ENCODE assay signal across 10 cellular contexts in genomic region chr9:98899399-98900056, GRCh38. TPM values are rescaled to one million over a fixed set of nuclear protein-coding genes. Genes with fewer than 3 reads are reported as not detected.
DNase-seq lines count a peak whose midpoint lies in the region; ATAC-seq, FAIRE-seq and TF ChIP-seq lines count a peak whose summit lies in the region.
"Had no signal": no experiment of that assay in that cellular context is flagged by ENCODE, and none has a peak within 500 bp of the region (broad histone marks: within the 10 kb centered on the region; RNA-seq: fewer than 3 reads in every experiment).

No MANE protein-coding gene starts in this region.

- H3K9me3 ChIP-seq in kidney (ENCODE audit: control insufficient read depth in 1 of 2, low read length in 2 of 2): no peaks in the 10 kb centered on the region

- peaks cover 0 to 2% of the 10 kb centered on the region in 2 donors for H3K4me1 ChIP-seq in kidney (ENCODE audit: control insufficient read depth in 1 of 2, insufficient read depth in 1 of 2, low read depth in 1 of 2, low read length in 2 of 2)

- in situ Hi-C loops in KBM-7 (cut with MboI; ENCODE audit: low pct_unique_long_range_greater_than_20kb, low sequenced_read_pairs) (no loop called here), astrocyte of the cerebellum (cut with HindIII; ENCODE audit: low sequenced_read_pairs) (no loop called here)

- intact Hi-C loops in kidney (cut with DNase I): no loop called here

- no peak for FAIRE-seq in kidney (lab: Jason Lieb, UNC)

- ATAC-seq in GM19463 (IDR thresholded peaks at IDR 0.05; ENCODE audit: unreplicated experiment): no peak
- no peak for ATAC-seq in GM21390 (IDR thresholded peaks at IDR 0.05; ENCODE audit: unreplicated experiment)
- no peak for ATAC-seq in HG03521 (IDR thresholded peaks at IDR 0.05; ENCODE audit: unreplicated experiment)

- DNase-seq in COR-L47 (lab: John Stamatoyannopoulos, UW) (peak; percentile 22), KBM-7 (peak; percentile 52), astrocyte of the cerebellum (ENCODE audit: low read depth) (peak; percentile 78), lung microvascular endothelial cell (ENCODE audit: low read depth in 2 of 2) (peak; percentile 29 to 52), kidney (no peak)
- DNase-seq: spleen, stomach had no signal

- TF ChIP-seq CTCF in astrocyte of the cerebellum (IDR thresholded peaks at IDR 0.05; ENCODE audit: low read depth, low read length, missing control alignments) (no peak), kidney (IDR thresholded peaks at IDR 0.05; ENCODE audit: borderline replicate concordance, extremely low read depth, insufficient read depth) (no peak)

- no peak overlapping the region for H3K27ac ChIP-seq in kidney (ENCODE audit: low read depth in 2 of 2, low read length in 2 of 2)
- H3K27ac ChIP-seq: spleen, stomach had no signal

- H3K4me3 ChIP-seq in astrocyte of the cerebellum (ENCODE audit: low read depth, low read length): no peak overlapping the region
- H3K4me3 ChIP-seq in kidney (ENCODE audit: low read length in 2 of 2): no peak overlapping the region
- H3K4me3 ChIP-seq: spleen, stomach had no signal

- no peaks in the 10 kb centered on the region for H3K36me3 ChIP-seq in kidney (ENCODE audit: control insufficient read depth in 1 of 2, insufficient read depth in 2 of 2, low read length in 2 of 2)
- H3K36me3 ChIP-seq: spleen, stomach had no signal

- no peak overlapping the region for H3K9ac ChIP-seq in kidney (ENCODE audit: low read length in 2 of 2)

RNA-seq across cellular contexts. Expression of gene COL15A1, which starts 44.2 kb away (rescaled TPM):
- total RNA-seq in lung microvascular endothelial cell (under 0.01 TPM in 1 of 2 replicates, not detected in the other), kidney (42.0 TPM)
- polyA plus RNA-seq in kidney (ENCODE audit: insufficient read depth, low read depth, low replicate concordance): 4.7 TPM

Comparison
In these comparisons a context has a peak if more than half of its experiments do, and no peak if none do; other contexts are left out.
1. RNA of gene COL15A1, which starts 44.2 kb away (total RNA-seq): 42.0 TPM in kidney (single experiment); under 0.01 TPM in lung microvascular endothelial cell; every median in the first group is over 10 times any median in the second.